In genomic region chr11:65353900-65354264, GRCh38 we compare ENCODE assay signal across 7 cellular contexts. TPM values are rescaled to one million over a fixed set of nuclear protein-coding genes. Genes with fewer than 3 reads are reported as not detected.
DNase-seq lines count a peak whose midpoint lies in the region; ATAC-seq, FAIRE-seq and TF ChIP-seq lines count a peak whose summit lies in the region.
"Had no signal": no experiment of that assay in that cellular context is flagged by ENCODE, and none has a peak within 500 bp of the region (broad histone marks: within the 10 kb centered on the region; RNA-seq: fewer than 3 reads in every experiment).

No MANE protein-coding gene starts in this region.

- in situ Hi-C loops in astrocyte of the spinal cord (cut with HindIII; ENCODE audit: low sequenced_read_pairs): no loop called here

- H3K4me1 Mint-ChIP-seq in naive thymus-derived CD4-positive, alpha-beta T cell: peaks cover 11 to 25% (median 19%) of the 10 kb centered on the region in 7 donors

- CTCF ChIA-PET in naive thymus-derived CD4-positive, alpha-beta T cell (lab: Charles Lee): interaction anchor here (1.4 kb wide), 1 partner anchor 39 kb away, joined by 4 read pairs; no protein-coding TSS in a partner anchor

- no peak for DNase-seq in GM12892 (ENCODE audit: insufficient read length)
- no peak for DNase-seq in astrocyte of the spinal cord (ENCODE audit: low read depth, low spot score)
- DNase-seq in naive thymus-derived CD4-positive, alpha-beta T cell: no peak
- DNase-seq in OCI-M1 (lab: John Stamatoyannopoulos, UW): no peak

- H3K36me3 ChIP-seq in naive thymus-derived CD4-positive, alpha-beta T cell (ENCODE audit: control insufficient read depth in 2 of 3, insufficient read depth in 3 of 3, low read length in 3 of 3): peaks cover 5 to 37% (median 7%) of the 10 kb centered on the region in 3 experiments

- H3K4me1 ChIP-seq in naive thymus-derived CD4-positive, alpha-beta T cell (ENCODE audit: control insufficient read depth in 2 of 2, insufficient read depth in 2 of 2, low read length in 2 of 2): peaks cover 5 to 9% of the 10 kb centered on the region in 2 donors

- 0 out of 2 replicates have a peak, but pooled peaks have one; percentile 11 for TF ChIP-seq POLR2A in GM12892 (IDR thresholded peaks at IDR 0.05; ENCODE audit: low read depth, low read length)

- intact Hi-C loops in naive thymus-derived CD4-positive, alpha-beta T cell (cut with micrococcal nuclease): loop anchor here (1.0 to 2.0 kb wide), 4 partner anchors 21 to 220 kb away; partner anchors contain the start of genes SLC25A45 (in 2 of the 2), DPF2 (in 1 of the 2) and SYVN1 (in 1 of the 2)

- POLR2A ChIA-PET in naive thymus-derived CD4-positive, alpha-beta T cell (lab: Charles Lee): interaction anchor here (0.7 to 1.9 kb wide), 6 partner anchors 13 to 366 kb away, joined by 3 to 5 read pairs (median 4); partner anchors contain the start of gene RNASEH2C

- H3K9me3 Mint-ChIP-seq in naive thymus-derived CD4-positive, alpha-beta T cell: peaks cover 0 to 2% (median 0%) of the 10 kb centered on the region in 11 donors

- peak overlapping the region; percentile 45 to 95 (median 78) for H3K4me3 Mint-ChIP-seq in naive thymus-derived CD4-positive, alpha-beta T cell

- no peaks in the 10 kb centered on the region for H3K27me3 ChIP-seq in naive thymus-derived CD4-positive, alpha-beta T cell (ENCODE audit: control insufficient read depth in 2 of 2, insufficient read depth in 2 of 2, low read length in 2 of 2)

- peak overlapping the region; percentile 28 to 94 (median 82) for H3K27ac Mint-ChIP-seq in naive thymus-derived CD4-positive, alpha-beta T cell

- ATAC-seq in naive thymus-derived CD4-positive, alpha-beta T cell: no peak
- ATAC-seq in GM21447 (IDR thresholded peaks at IDR 0.05; ENCODE audit: unreplicated experiment) (no peak), GM21390 (IDR thresholded peaks at IDR 0.05; ENCODE audit: unreplicated experiment) (no peak)

- peak overlapping the region; percentile 73 for H3K27ac ChIP-seq in naive thymus-derived CD4-positive, alpha-beta T cell (ENCODE audit: low read depth, low read length)
- H3K27ac ChIP-seq: HL-60 had no signal

- H3K9me3 ChIP-seq in naive thymus-derived CD4-positive, alpha-beta T cell (ENCODE audit: control insufficient read depth in 2 of 3, low read length in 3 of 3): no peaks in the 10 kb centered on the region

- H3K4me3 ChIP-seq in astrocyte of the spinal cord (ENCODE audit: low read depth, low read length): peak overlapping the region; percentile 50
- peak overlapping the region; percentile 68 for H3K4me3 ChIP-seq in naive thymus-derived CD4-positive, alpha-beta T cell (ENCODE audit: low read length)

- peaks cover 3 to 10% (median 7%) of the 10 kb centered on the region in 5 donors for H3K36me3 Mint-ChIP-seq in naive thymus-derived CD4-positive, alpha-beta T cell

- peak; percentile 9 for FAIRE-seq in GM12892 (lab: Jason Lieb, UNC)

- peaks cover 0 to 13% (median 0%) of the 10 kb centered on the region in 5 donors for H3K27me3 Mint-ChIP-seq in naive thymus-derived CD4-positive, alpha-beta T cell

- no peak for TF ChIP-seq CTCF in astrocyte of the spinal cord (IDR thresholded peaks at IDR 0.05; ENCODE audit: low read depth, low read length)

RNA-seq across cellular contexts. Expression of gene TIGD3, which starts 0.7 kb away (rescaled TPM):
- 0.40 TPM for polyA plus RNA-seq in GM12892 (2012; ENCODE audit: missing spikeins)
- 1 to 10 TPM in 4 of 5 experiments, under 1 TPM in 1; 0.39 to 2.0 (median 1.6) TPM for total RNA-seq in naive thymus-derived CD4-positive, alpha-beta T cell
- polyA plus RNA-seq in naive thymus-derived CD4-positive, alpha-beta T cell: under 1 TPM; 0.45 to 0.75 TPM

RNA-seq across cellular contexts. Expression of gene DPF2, which starts 20.2 kb away (rescaled TPM):
- 30.6 TPM for polyA plus RNA-seq in GM12892 (2012; ENCODE audit: missing spikeins)
- 10 to 100 TPM; 45.3 to 99.3 (median 88.1) TPM for total RNA-seq in naive thymus-derived CD4-positive, alpha-beta T cell
- 10 to 100 TPM; 52.4 to 70.6 TPM for polyA plus RNA-seq in naive thymus-derived CD4-positive, alpha-beta T cell

RNA-seq across cellular contexts. Expression of gene SLC25A45, which starts 28.6 kb away (rescaled TPM):
- polyA plus RNA-seq in GM12892 (2012; ENCODE audit: missing spikeins): 17.9 TPM
- total RNA-seq in naive thymus-derived CD4-positive, alpha-beta T cell: 10 to 100 TPM; 20.2 to 90.6 (median 34.1) TPM
- polyA plus RNA-seq in naive thymus-derived CD4-positive, alpha-beta T cell: 10 to 100 TPM; 12.3 to 21.3 TPM

RNA-seq across cellular contexts. Expression of gene FRMD8, which starts 32.6 kb away (rescaled TPM):
- 11.2 TPM for polyA plus RNA-seq in GM12892 (2012; ENCODE audit: missing spikeins)
- 10 to 100 TPM; 28.9 to 66.8 (median 44.7) TPM for total RNA-seq in naive thymus-derived CD4-positive, alpha-beta T cell
- 10 to 100 TPM; 39.3 to 55.8 TPM for polyA plus RNA-seq in naive thymus-derived CD4-positive, alpha-beta T cell

RNA-seq across cellular contexts. Expression of gene CDC42EP2, which starts 39.2 kb away (rescaled TPM):
- not detected for polyA plus RNA-seq in GM12892 (2012; ENCODE audit: missing spikeins)
- total RNA-seq in naive thymus-derived CD4-positive, alpha-beta T cell: 1 to 10 TPM in 2 of 5 experiments, under 1 TPM in 3; 0.58 to 1.8 (median 0.89) TPM
- polyA plus RNA-seq in naive thymus-derived CD4-positive, alpha-beta T cell: not detected
